ENCODE assay signal across 8 cellular contexts in the genomic region with DNA sequence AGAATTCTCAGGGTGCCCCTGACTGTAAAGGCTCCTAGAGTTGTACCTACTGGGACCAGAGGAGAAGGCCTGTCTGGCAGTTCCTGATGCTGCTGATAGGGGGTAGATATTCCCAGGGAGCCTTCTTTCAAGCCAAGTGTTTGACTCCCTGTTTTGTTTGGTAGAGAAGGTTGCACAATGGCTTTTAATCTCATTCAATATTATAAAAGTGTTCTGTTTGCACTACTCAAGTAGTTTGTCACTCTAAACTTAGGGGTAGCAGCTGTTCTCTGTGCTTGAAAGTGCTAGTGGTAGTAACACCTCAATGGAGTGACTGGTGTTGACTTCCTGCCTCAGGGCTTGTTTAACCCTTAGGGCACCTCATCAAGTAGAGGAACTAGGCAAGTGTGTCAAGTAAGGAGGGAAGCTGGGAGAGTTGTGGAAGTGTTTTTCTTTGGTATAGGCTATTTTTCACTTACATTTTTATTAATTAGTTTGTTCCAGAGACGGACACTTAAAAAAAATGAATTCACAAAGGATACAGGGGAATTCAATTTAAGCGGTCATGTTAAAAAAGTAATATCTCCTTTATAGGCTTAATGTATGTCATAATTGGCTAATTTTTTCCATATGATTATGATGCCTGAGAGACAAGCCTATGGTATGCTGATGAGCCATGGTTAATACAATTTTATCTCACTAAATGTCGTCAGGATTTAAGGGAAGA. TPM values are rescaled to one million over a fixed set of nuclear protein-coding genes. Genes with fewer than 3 reads are reported as not detected.
A peak's percentile ranks its signal among the peaks of the same experiment; 100 is the strongest.
DNase-seq lines count a peak whose midpoint lies in the region; ATAC-seq and TF ChIP-seq lines count a peak whose summit lies in the region.

No MANE protein-coding gene starts in this region.

- no peak overlapping the region for H3K9ac ChIP-seq in neuronal stem cell (ENCODE audit: low read depth, low read length, poor library complexity)

- peaks cover 5% of the 10 kb centered on the region for H3K79me2 ChIP-seq in hepatocyte

- no peak overlapping the region for H4K91ac ChIP-seq in neuronal stem cell (ENCODE audit: low read depth, low read length, poor library complexity)

- H3K4ac ChIP-seq in neuronal stem cell (ENCODE audit: low read length), result no peak overlapping the region

- no peak overlapping the region for H3K4me3 ChIP-seq in esophagus squamous epithelium
- no peak overlapping the region for H3K4me3 ChIP-seq in retinal pigment epithelial cell (ENCODE audit: low read length)
- no peak overlapping the region for H3K4me3 ChIP-seq in neuronal stem cell (ENCODE audit: low read length in 2 of 2)
- H3K4me3 ChIP-seq in hepatocyte, result no peak overlapping the region

- H3K9me2 ChIP-seq in hepatocyte (replicated peaks; ENCODE audit: insufficient read depth), result no peaks in the 10 kb centered on the region

- no peak for ATAC-seq in GM18868 (IDR thresholded peaks at IDR 0.05; ENCODE audit: unreplicated experiment)
- ATAC-seq in HG02610 (IDR thresholded peaks at IDR 0.05; ENCODE audit: unreplicated experiment), result no peak

- no peak overlapping the region for H4K8ac ChIP-seq in neuronal stem cell (ENCODE audit: low read depth, low read length)

- H4K20me1 ChIP-seq in hepatocyte (ENCODE audit: insufficient read depth, poor library complexity, severe bottlenecking), result no peaks in the 10 kb centered on the region

- no peak overlapping the region for H2BK5ac ChIP-seq in neuronal stem cell (ENCODE audit: low read length)

- H3K4me2 ChIP-seq in neuronal stem cell (ENCODE audit: insufficient read depth, low read length, poor library complexity, severe bottlenecking), result no peak overlapping the region
- H3K4me2 ChIP-seq in hepatocyte, result no peak overlapping the region

- H2BK15ac ChIP-seq in neuronal stem cell (ENCODE audit: low read length), result no peak overlapping the region

- H3K27me3 ChIP-seq in esophagus squamous epithelium, result no peaks in the 10 kb centered on the region
- no peaks in the 10 kb centered on the region for H3K27me3 ChIP-seq in neuronal stem cell (ENCODE audit: control insufficient read depth in 3 of 3, insufficient read depth in 3 of 3, low read depth in 1 of 3, low read length in 3 of 3)
- H3K27me3 ChIP-seq in hepatocyte, result no peaks in the 10 kb centered on the region

- peak overlapping the region; percentile 46 to 75 (median 66) for H3K27ac ChIP-seq in esophagus squamous epithelium
- no peak overlapping the region for H3K27ac ChIP-seq in neuronal stem cell (replicated peaks; ENCODE audit: low read length)
- H3K27ac ChIP-seq in hepatocyte, result no peak overlapping the region

- H3K23ac ChIP-seq in neuronal stem cell (ENCODE audit: low read depth, low read length, poor library complexity), result no peak overlapping the region

- no peak overlapping the region for H3K14ac ChIP-seq in neuronal stem cell (ENCODE audit: low read length)

- no peak overlapping the region for H2AFZ ChIP-seq in neuronal stem cell (ENCODE audit: low read length)
- no peak overlapping the region for H2AFZ ChIP-seq in hepatocyte

- intact Hi-C loops in esophagus squamous epithelium (cut with DNase I), result no loop called here

- TF ChIP-seq CTCF in esophagus squamous epithelium (IDR thresholded peaks at IDR 0.05) (peak in 3 of 6 experiments; percentile 17 to 25 (median 20)), retinal pigment epithelial cell (conservative IDR thresholded peaks at IDR 0.05; ENCODE audit: low read depth, low read length) (peak; percentile 23), hepatocyte (IDR thresholded peaks at IDR 0.05; ENCODE audit: poor library complexity) (no peak)

- no peak for TF ChIP-seq POLR2A in esophagus squamous epithelium (IDR thresholded peaks at IDR 0.05)

- H2AK5ac ChIP-seq in neuronal stem cell (ENCODE audit: low read depth, low read length), result no peak overlapping the region

- H3K79me1 ChIP-seq in neuronal stem cell (ENCODE audit: low read depth, low read length), result no peaks in the 10 kb centered on the region

- H3K36me3 ChIP-seq in esophagus squamous epithelium (peaks cover 0 to 31% (median 14%) of the 10 kb centered on the region in 3 donors), neuronal stem cell (replicated peaks in 1 of 2; ENCODE audit: control insufficient read depth in 2 of 2, insufficient read depth in 2 of 2, low read length in 2 of 2) (peaks cover 0 to 12% of the 10 kb centered on the region in 2 donors), hepatocyte (replicated peaks; ENCODE audit: insufficient read depth, low read depth) (no peaks in the 10 kb centered on the region)

- no peak overlapping the region for H2BK12ac ChIP-seq in neuronal stem cell (ENCODE audit: low read length)

- H3K9me3 ChIP-seq in esophagus squamous epithelium, result no peaks in the 10 kb centered on the region
- H3K9me3 ChIP-seq in neuronal stem cell (replicated peaks in 1 of 2; ENCODE audit: control insufficient read depth in 2 of 2, insufficient read depth in 1 of 2, low read depth in 1 of 2, low read length in 2 of 2), result no peaks in the 10 kb centered on the region
- no peaks in the 10 kb centered on the region for H3K9me3 ChIP-seq in hepatocyte (ENCODE audit: low read depth)

- 93 to 95% methylated on average over 3 of the region's 3 CpGs for WGBS in esophagus squamous epithelium, 2 donors
- WGBS in neuronal stem cell (ENCODE audit: extremely low coverage in 2 of 2, insufficient read length in 2 of 2, insufficient replicate concordance in 1 of 2), 2 donors, result no CpG with 5 or more reads among the region's 3 CpGs
- 89% methylated on average over 3 of the region's 3 CpGs for WGBS in hepatocyte (ENCODE audit: low lambda C conversion rate, missing lambda C conversion rate)

- DNase-seq in GM03348 (ENCODE audit: low spot score), result peak; percentile 55
- peak; percentile 45 for DNase-seq in NCI-H2107 (lab: John Stamatoyannopoulos, UW)
- DNase-seq in esophagus squamous epithelium (lab: John Stamatoyannopoulos, UW), result no peak
- no peak for DNase-seq in retinal pigment epithelial cell (ENCODE audit: low read depth)
- no peak for DNase-seq in neuronal stem cell (ENCODE audit: low spot score)
- no peak for DNase-seq in hepatocyte (ENCODE audit: low spot score)

- H3K4me1 ChIP-seq in esophagus squamous epithelium (peaks cover 0 to 29% (median 3%) of the 10 kb centered on the region in 3 donors), neuronal stem cell (ENCODE audit: control insufficient read depth in 2 of 2, insufficient read depth in 1 of 2, low read depth in 1 of 2, low read length in 2 of 2) (no peaks in the 10 kb centered on the region), hepatocyte (ENCODE audit: insufficient read depth) (no peaks in the 10 kb centered on the region)

- H2BK120ac ChIP-seq in neuronal stem cell (ENCODE audit: low read depth, low read length), result no peak overlapping the region

- no peak overlapping the region for H3K18ac ChIP-seq in neuronal stem cell (ENCODE audit: low read length)

RNA-seq across cellular contexts. Expression of a gene that starts 38.1 kb away (rescaled TPM):
- total RNA-seq in esophagus squamous epithelium (10 to 100 TPM in 2 of 4 donors, 1 to 10 TPM in 2; 5.8 to 13.9 (median 8.9) TPM), hepatocyte (6.3 and 8.1 TPM in 2 replicates)
- polyA plus RNA-seq in neuronal stem cell (2013, experiment 1 of 2), result 5.0 TPM
- polyA plus RNA-seq in neuronal stem cell (2013, experiment 2 of 2), result 4.7 TPM
- 2.1 and 3.1 TPM in 2 replicates for polyA plus RNA-seq in hepatocyte

RNA-seq across cellular contexts. Expression of a gene that starts 59.5 kb away (rescaled TPM):
- total RNA-seq in esophagus squamous epithelium (100 to 1,000 TPM in 1 of 4 donors, 10 to 100 TPM in 3; 67.4 to 122 (median 92.2) TPM), hepatocyte (94.9 and 111 TPM in 2 replicates)
- 69.1 TPM for polyA plus RNA-seq in neuronal stem cell (2013, experiment 1 of 2)
- polyA plus RNA-seq in neuronal stem cell (2013, experiment 2 of 2), result 69.7 TPM
- polyA plus RNA-seq in hepatocyte, result 63.0 and 69.5 TPM in 2 replicates

Comparison
In these comparisons a context has a peak if more than half of its experiments do, and no peak if none do; other contexts are left out.
1. DNase-seq: peak in GM03348 (single experiment) and NCI-H2107 (single experiment); none in esophagus squamous epithelium (single experiment), retinal pigment epithelial cell (single experiment), neuronal stem cell (single experiment) and hepatocyte (single experiment).
2. H3K27ac ChIP-seq: peak in esophagus squamous epithelium (4 of 4); none in neuronal stem cell (single experiment) and hepatocyte (single experiment).